19 cellular contexts compared by ENCODE assay signal in the genomic region with DNA sequence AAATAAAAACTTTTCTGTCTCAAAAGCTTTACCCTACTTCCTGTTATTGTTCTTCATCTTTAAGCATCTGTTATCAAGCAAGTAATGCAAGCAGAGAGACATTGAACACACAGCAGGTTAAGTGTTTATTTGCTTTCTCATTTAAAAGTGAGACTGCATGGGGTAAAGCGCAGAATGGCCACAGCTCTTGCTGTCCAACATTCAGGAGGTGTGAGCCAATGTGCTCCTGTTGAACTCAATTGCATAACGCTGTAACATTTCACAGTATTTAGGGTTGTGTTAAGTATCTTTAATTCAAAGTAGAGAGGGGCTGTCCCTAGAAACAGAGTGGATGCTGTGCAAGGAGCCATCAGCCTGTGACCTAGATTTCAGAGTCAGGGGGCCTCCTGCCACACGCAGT.
DNase-seq lines count a peak whose midpoint lies in the region; ATAC-seq and TF ChIP-seq lines count a peak whose summit lies in the region.
"Had no signal": no experiment of that assay in that cellular context is flagged by ENCODE, and none has a peak within 500 bp of the region (broad histone marks: within the 10 kb centered on the region; RNA-seq: fewer than 3 reads in every experiment).

No MANE protein-coding gene starts in this region.

- H3K4me3 ChIP-seq in HUES64 (ENCODE audit: low read length): no peak overlapping the region
- H3K4me3 ChIP-seq: GM23248, left ventricle myocardium inferior, MG63, right atrium auricular region, transverse colon had no signal

- ATAC-seq in left colon: peak; percentile 82
- no peak for ATAC-seq in HG02763 (IDR thresholded peaks at IDR 0.05; ENCODE audit: unreplicated experiment)
- ATAC-seq in left ventricle myocardium superior: no peak
- ATAC-seq: stimulated activated naive CD8-positive, alpha-beta T cell treated with anti-CD3 and anti-CD28 coated beads, Interleukin-15, Interleukin-2, amounts not matched to agents 100 U/mL and 50 U/mL, for 24 hours had no signal

- H3K27me3 ChIP-seq in HUES64 (ENCODE audit: insufficient read depth, low read length): no peaks in the 10 kb centered on the region
- H3K27me3 ChIP-seq: MG63, right atrium auricular region, transverse colon had no signal

- H3K27ac ChIP-seq in HUES64 (ENCODE audit: low read depth, low read length): peak overlapping the region; percentile 91
- peak overlapping the region; percentile 82 for H3K27ac ChIP-seq in VCaP
- H3K27ac ChIP-seq: GM23248, left ventricle myocardium inferior, right atrium auricular region had no signal

- no peak for TF ChIP-seq CTCF in VCaP (conservative IDR thresholded peaks at IDR 0.05)

- intact Hi-C loops in left colon (cut with DNase I, micrococcal nuclease): no loop called here
- intact Hi-C loops in left ventricle myocardium superior (cut with micrococcal nuclease): no loop called here

- H3K36me3 ChIP-seq in HUES64 (ENCODE audit: insufficient read depth, low read length): no peaks in the 10 kb centered on the region
- H3K36me3 ChIP-seq: left ventricle myocardium inferior, MG63, right atrium auricular region, transverse colon had no signal

- WGBS in HUES64: 20% methylated on average over 3 of the region's 3 CpGs

- no peaks in the 10 kb centered on the region for H3K9me3 ChIP-seq in HUES64 (ENCODE audit: insufficient read depth, low read depth, low read length)
- H3K9me3 ChIP-seq: left ventricle myocardium inferior, MG63, right atrium auricular region, transverse colon had no signal

- H3K4me1 ChIP-seq in HUES64 (ENCODE audit: insufficient read depth, low read length): peaks cover 49% of the 10 kb centered on the region
- H3K4me1 ChIP-seq: left ventricle myocardium inferior, right atrium auricular region had no signal

- DNase-seq in COR-L47 (lab: John Stamatoyannopoulos, UW) (peak; percentile 17), left colon (no peak), SKM-1 treated with dmso at 0.1 percent for 144 hours (lab: John Stamatoyannopoulos, UW; ENCODE audit: unreplicated experiment) (no peak), left ventricle myocardium superior (no peak)
- DNase-seq in activated CD4-positive, CD25-positive, alpha-beta regulatory T cell (lab: John Stamatoyannopoulos, UW): no peak
- DNase-seq: activated CD4-positive, alpha-beta memory T cell treated with anti-CD3 and anti-CD28 coated beads for 36 hours; activated naive CD4-positive, alpha-beta T cell treated with anti-CD3 and anti-CD28 coated beads for 36 hours; activated T-cell treated with anti-CD3 and anti-CD28 coated beads, Interleukin-2, amount 50 U/mL, for 1 hour; CD4-positive, alpha-beta memory T cell; GM23248; left ventricle myocardium inferior; MG63; occipital lobe; stimulated activated naive CD8-positive, alpha-beta T cell treated with anti-CD3 and anti-CD28 coated beads, Interleukin-15, Interleukin-2, amounts not matched to agents 100 U/mL and 50 U/mL, for 24 hours; transverse colon had no signal

- H3K9ac ChIP-seq in HUES64 (ENCODE audit: low read depth, low read length): peak overlapping the region; percentile 58; the same call in 1 of the 2 replicates
- H3K9ac ChIP-seq: GM23248 had no signal
